Comparison of ENCODE assay signal across 12 cellular contexts in genomic region chr2:209426432-209426831, GRCh38. TPM values are rescaled to one million over a fixed set of nuclear protein-coding genes. Genes with fewer than 3 reads are reported as not detected.
A peak's percentile ranks its signal among the peaks of the same experiment; 100 is the strongest.
DNase-seq lines count a peak whose midpoint lies in the region; ATAC-seq and TF ChIP-seq lines count a peak whose summit lies in the region.
"Had no signal": no experiment of that assay in that cellular context is flagged by ENCODE, and none has a peak within 500 bp of the region (broad histone marks: within the 10 kb centered on the region; RNA-seq: fewer than 3 reads in every experiment).

No MANE protein-coding gene starts in this region.

- no peaks in the 10 kb centered on the region for H3K9me3 Mint-ChIP-seq in activated CD4-positive, alpha-beta T cell treated with anti-CD3 and anti-CD28 coated beads, Interleukin-2, amount 10 ng/mL, durations not matched to agents 24 days and 14 days
- H3K9me3 Mint-ChIP-seq: HFFc6 had no signal

- BruUV-seq in OCI-LY7 (replicated peaks; lab: Mats Ljungman, UMichigan): no TSS peak

- H3K4me1 ChIP-seq in OCI-LY1 (ENCODE audit: insufficient read depth, low read length, severe bottlenecking) (peaks cover 45% of the 10 kb centered on the region), fibroblast of lung (ENCODE audit: control insufficient read depth, extremely low read depth, insufficient read depth, low read length) (peaks cover 2% of the 10 kb centered on the region), tibial artery (peaks cover 0 to 42% (median 9%) of the 10 kb centered on the region in 4 donors), OCI-LY7 (ENCODE audit: insufficient read depth, low read length, poor library complexity, severe bottlenecking) (no peaks in the 10 kb centered on the region)

- H2AFZ ChIP-seq in OCI-LY1 (ENCODE audit: low read length) (no peak overlapping the region), fibroblast of lung (ENCODE audit: low read length) (no peak overlapping the region), OCI-LY7 (ENCODE audit: low read length) (no peak overlapping the region)

- CTCF ChIA-PET in OCI-LY7 (lab: Charles Lee; ENCODE audit: unreplicated experiment): no interaction called here

- H3K27ac ChIP-seq in OCI-LY1 (ENCODE audit: low read depth, low read length, poor library complexity, severe bottlenecking): peak overlapping the region; percentile 33
- H3K27ac ChIP-seq in fibroblast of lung (ENCODE audit: insufficient read depth, low read length): no peak overlapping the region
- peak overlapping the region; percentile 19 to 50 for H3K27ac ChIP-seq in tibial artery
- H3K27ac ChIP-seq in OCI-LY7 (ENCODE audit: low read depth, low read length, poor library complexity, severe bottlenecking): no peak overlapping the region
- H3K27ac ChIP-seq: adrenal gland had no signal

- H3K9me3 ChIP-seq in OCI-LY1 (ENCODE audit: low read length) (no peaks in the 10 kb centered on the region), fibroblast of lung (ENCODE audit: control insufficient read depth, insufficient read depth, low read depth, low read length) (no peaks in the 10 kb centered on the region), tibial artery (no peaks in the 10 kb centered on the region), OCI-LY7 (ENCODE audit: low read length) (no peaks in the 10 kb centered on the region)
- H3K9me3 ChIP-seq: adrenal gland had no signal

- no peaks in the 10 kb centered on the region for H3K36me3 Mint-ChIP-seq in activated CD4-positive, alpha-beta T cell treated with anti-CD3 and anti-CD28 coated beads, Interleukin-2, amount 10 ng/mL, durations not matched to agents 24 days and 14 days (ENCODE audit: low read depth)

- H3K79me2 ChIP-seq in OCI-LY1 (ENCODE audit: insufficient read depth, low read length): peaks cover 36% of the 10 kb centered on the region; the same call in 1 of the 2 replicates
- no peaks in the 10 kb centered on the region for H3K79me2 ChIP-seq in fibroblast of lung (ENCODE audit: control insufficient read depth, insufficient read depth, low read length)
- no peaks in the 10 kb centered on the region for H3K79me2 ChIP-seq in OCI-LY7 (ENCODE audit: insufficient read depth, low read depth, low read length)

- H3K9ac ChIP-seq in OCI-LY1 (ENCODE audit: low read length): 0 out of 2 replicates have a peak overlapping the region, but pooled peaks have one; percentile 4
- no peak overlapping the region for H3K9ac ChIP-seq in fibroblast of lung (ENCODE audit: insufficient read depth, low read length)

- H3K4me3 ChIP-seq in OCI-LY1 (ENCODE audit: low read depth, low read length, poor library complexity, severe bottlenecking) (no peak overlapping the region), fibroblast of lung (replicated peaks in 1 of 4; ENCODE audit: control extremely low read depth in 1 of 4, insufficient read depth in 1 of 4, low read depth in 3 of 4, low read length in 4 of 4) (peak overlapping the region in 1 of 4 experiments; percentile 18), tibial artery (peak overlapping the region in 1 of 2 donors; percentile 4), OCI-LY7 (ENCODE audit: low read depth, low read length, poor library complexity, severe bottlenecking) (no peak overlapping the region)
- H3K4me3 ChIP-seq: adrenal gland, K562 had no signal

- peaks cover 10% of the 10 kb centered on the region for H3K4me1 Mint-ChIP-seq in activated CD4-positive, alpha-beta T cell treated with anti-CD3 and anti-CD28 coated beads, Interleukin-2, amount 10 ng/mL, durations not matched to agents 24 days and 14 days

- H3F3A ChIP-seq in OCI-LY1 (ENCODE audit: insufficient read depth, low read length): no peaks in the 10 kb centered on the region

- H3K27me3 Mint-ChIP-seq in activated CD4-positive, alpha-beta T cell treated with anti-CD3 and anti-CD28 coated beads, Interleukin-2, amount 10 ng/mL, durations not matched to agents 24 days and 14 days: peaks cover 36% of the 10 kb centered on the region

- H4K20me1 ChIP-seq in OCI-LY1 (ENCODE audit: insufficient read depth, low read length) (no peaks in the 10 kb centered on the region), fibroblast of lung (ENCODE audit: control insufficient read depth, extremely low read depth, insufficient read depth, low read length) (no peaks in the 10 kb centered on the region), OCI-LY7 (ENCODE audit: insufficient read depth, low read length) (no peaks in the 10 kb centered on the region)

- H3K27me3 ChIP-seq in OCI-LY1 (ENCODE audit: insufficient read depth, low read length) (no peaks in the 10 kb centered on the region), fibroblast of lung (ENCODE audit: control insufficient read depth, insufficient read depth, low read length) (no peaks in the 10 kb centered on the region), tibial artery (no peaks in the 10 kb centered on the region)
- H3K27me3 ChIP-seq: adrenal gland had no signal

- intact Hi-C loops in tibial artery (cut with DNase I; ENCODE audit: low total_unique reads) (loop anchor here (5.0 kb wide), 1 partner anchor 131 kb away; no protein-coding TSS in a partner anchor), OCI-LY7 (cut with micrococcal nuclease; ENCODE audit: unreplicated experiment) (no loop called here)
- intact Hi-C loops in activated CD4-positive, alpha-beta T cell treated with anti-CD3 and anti-CD28 coated beads, Interleukin-2, amount 10 ng/mL, durations not matched to agents 24 days and 14 days (cut with micrococcal nuclease): loop anchor here (10.0 kb wide), 1 partner anchor 768 kb away; no protein-coding TSS in a partner anchor

- H3K27ac Mint-ChIP-seq in activated CD4-positive, alpha-beta T cell treated with anti-CD3 and anti-CD28 coated beads, Interleukin-2, amount 10 ng/mL, durations not matched to agents 24 days and 14 days: no peak overlapping the region
- H3K27ac Mint-ChIP-seq: HFFc6 had no signal

- ATAC-seq in HG02938 (IDR thresholded peaks at IDR 0.05; ENCODE audit: unreplicated experiment): no peak
- ATAC-seq: K562 had no signal

- no peak for TF ChIP-seq CTCF in OCI-LY1 (IDR thresholded peaks at IDR 0.05; ENCODE audit: low read length)
- no peak for TF ChIP-seq CTCF in fibroblast of lung (conservative IDR thresholded peaks at IDR 0.05 in 1 of 2, IDR thresholded peaks at IDR 0.05 in 1 of 2; ENCODE audit: low read depth in 1 of 2, low read length in 2 of 2)
- no peak for TF ChIP-seq CTCF in tibial artery (IDR thresholded peaks at IDR 0.05)
- TF ChIP-seq CTCF in OCI-LY7 (conservative IDR thresholded peaks at IDR 0.05; ENCODE audit: low read length): no peak

- DNase-seq in NCI-H128 (lab: John Stamatoyannopoulos, UW; ENCODE audit: unreplicated experiment) (peak; percentile 73), fibroblast of lung (ENCODE audit: low read depth in 2 of 2) (peak; percentile 23 to 52), tibial artery (no peak), OCI-LY7 (ENCODE audit: low spot score) (no peak)
- no peak for DNase-seq in activated CD4-positive, alpha-beta T cell treated with anti-CD3 and anti-CD28 coated beads, Interleukin-2, amount 10 ng/mL, durations not matched to agents 24 days and 14 days
- no peak for DNase-seq in activated CD4-positive, CD25-positive, alpha-beta regulatory T cell treated with anti-CD3 and anti-CD28 coated beads, Interleukin-2, amount 50 U/mL, for 72 hours
- DNase-seq: adrenal gland, HFFc6, trophoblast cell had no signal

- H3K4me3 Mint-ChIP-seq in activated CD4-positive, alpha-beta T cell treated with anti-CD3 and anti-CD28 coated beads, Interleukin-2, amount 10 ng/mL, durations not matched to agents 24 days and 14 days: no peak overlapping the region
- H3K4me3 Mint-ChIP-seq: HFFc6 had no signal

- H3K36me3 ChIP-seq in OCI-LY1 (ENCODE audit: insufficient read depth, low read length) (no peaks in the 10 kb centered on the region), fibroblast of lung (ENCODE audit: control insufficient read depth, insufficient read depth, low read length) (no peaks in the 10 kb centered on the region), tibial artery (no peaks in the 10 kb centered on the region), OCI-LY7 (ENCODE audit: insufficient read depth, low read length) (no peaks in the 10 kb centered on the region)
- H3K36me3 ChIP-seq: adrenal gland had no signal

- H3K9me2 ChIP-seq in OCI-LY1 (ENCODE audit: low read depth, low read length) (no peaks in the 10 kb centered on the region), OCI-LY7 (ENCODE audit: insufficient read depth, low read length) (no peaks in the 10 kb centered on the region)

- peak overlapping the region; percentile 30 for H3K4me2 ChIP-seq in OCI-LY1 (ENCODE audit: low read length)
- peak overlapping the region; percentile 32 for H3K4me2 ChIP-seq in fibroblast of lung (ENCODE audit: extremely low read depth, insufficient read depth, low read length)
- H3K4me2 ChIP-seq in OCI-LY7 (ENCODE audit: low read length): no peak overlapping the region

- POLR2A ChIA-PET in OCI-LY7 (lab: Charles Lee): no interaction called here

RNA-seq across cellular contexts. Expression of gene MAP2, which starts 2.6 kb away (rescaled TPM):
- total RNA-seq in fibroblast of lung: 15.7 and 51.0 TPM in 2 replicates
- polyA plus RNA-seq in fibroblast of lung: 13.7 and 60.1 TPM in 2 replicates
- 12.7 and 71.7 TPM in 2 replicates for polyA plus RNA-seq in fibroblast of lung (2012)
- polyA minus RNA-seq in fibroblast of lung (ENCODE audit: low replicate concordance): 26.5 and 91.6 TPM in 2 replicates
- 2.3 TPM in 1 of 2 replicates, not detected in the other for total RNA-seq in OCI-LY7 (2014; rRNA removed; shearing (Covaris generic))
- 0.10 TPM in 1 of 2 replicates, not detected in the other for total RNA-seq in OCI-LY7 (2022)
- total RNA-seq in activated CD4-positive, alpha-beta T cell treated with anti-CD3 and anti-CD28 coated beads, Interleukin-2, amount 10 ng/mL, durations not matched to agents 24 days and 14 days: not detected in 2 replicates
- polyA plus RNA-seq: K562 had no signal

Comparison
In these comparisons a context has a peak if more than half of its experiments do, and no peak if none do; other contexts are left out.
1. DNase-seq: peak in NCI-H128 (single experiment) and fibroblast of lung (2 of 2); none in tibial artery (0 of 2), OCI-LY7 (single experiment), activated CD4-positive, alpha-beta T cell treated with anti-CD3 and anti-CD28 coated beads, Interleukin-2, amount 10 ng/mL, durations not matched to agents 24 days and 14 days (single experiment) and activated CD4-positive, CD25-positive, alpha-beta regulatory T cell treated with anti-CD3 and anti-CD28 coated beads, Interleukin-2, amount 50 U/mL, for 72 hours (single experiment).
2. H3K27ac ChIP-seq: peak in OCI-LY1 (single experiment) and tibial artery (2 of 2); none in fibroblast of lung (single experiment) and OCI-LY7 (single experiment).